In the genomic region with DNA sequence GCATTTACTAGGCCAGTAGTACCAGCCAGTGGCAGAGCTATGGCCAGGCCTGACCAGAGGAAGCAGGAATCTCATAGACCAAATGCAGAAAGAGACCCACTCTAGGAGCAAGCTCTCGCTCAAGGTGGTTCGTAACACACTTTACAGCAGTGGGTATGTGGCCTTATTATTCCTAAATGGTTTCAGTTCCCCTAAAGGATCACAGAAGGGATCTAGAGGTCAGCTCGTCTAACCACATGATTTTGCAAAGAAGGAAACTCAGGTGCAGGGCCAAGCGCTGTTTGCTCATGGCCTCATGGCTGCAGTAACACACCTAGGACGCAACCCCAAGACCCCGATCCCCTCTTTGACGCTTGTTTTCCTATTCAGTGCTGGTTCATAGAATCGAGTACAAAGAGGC, we compare ENCODE assay signal across 18 cellular contexts.
DNase-seq lines count a peak whose midpoint lies in the region; ATAC-seq, FAIRE-seq and TF ChIP-seq lines count a peak whose summit lies in the region.
"Had no signal": no experiment of that assay in that cellular context is flagged by ENCODE, and none has a peak within 500 bp of the region (broad histone marks: within the 10 kb centered on the region; RNA-seq: fewer than 3 reads in every experiment).

No MANE protein-coding gene starts in this region.

- H3K27me3 ChIP-seq in Karpas-422 (ENCODE audit: low read length) (no peaks in the 10 kb centered on the region), neutrophil (no peaks in the 10 kb centered on the region)
- H3K27me3 ChIP-seq: sigmoid colon had no signal

- no peaks in the 10 kb centered on the region for H3K9me2 ChIP-seq in Karpas-422 (replicated peaks; ENCODE audit: insufficient read depth, low read length)

- H3K27ac Mint-ChIP-seq in T-helper 17 cell = no peak overlapping the region
- H3K27ac Mint-ChIP-seq: activated T-helper 2 cell treated with anti-CD3 and anti-CD28 coated beads, Interferon-gamma antibody, Interleukin-2, Interleukin-4, amounts not matched to agents 10 μg/mL and 5 μg/mL and 100 μg/mL, durations not matched to agents 14 hours and 24 hours and 36 hours had no signal

- FAIRE-seq in D721Med (lab: Jason Lieb, UNC) = no peak
- FAIRE-seq: astrocyte, RCC 7860 had no signal

- H3K27ac ChIP-seq in Karpas-422 (ENCODE audit: low read length) = peak overlapping the region; percentile 88
- H3K27ac ChIP-seq in neutrophil = peak overlapping the region; percentile 68
- H3K27ac ChIP-seq: sigmoid colon had no signal

- DNase-seq in Karpas-422 = peak; percentile 68
- DNase-seq in T-helper 17 cell = no peak
- DNase-seq in NCI-H1105 (lab: John Stamatoyannopoulos, UW) = no peak
- DNase-seq in D721Med (ENCODE audit: insufficient read length, low spot score) = no peak
- DNase-seq: CD4-positive, CD25-positive, alpha-beta regulatory T cell; GF-D8; H9; NCI-H345; sigmoid colon; stimulated activated CD4-positive, alpha-beta T cell treated with anti-CD3 and anti-CD28 coated beads, Interleukin-4, amount 100 ng/mL, for 4 hours; stimulated activated naive CD4-positive, alpha-beta T cell had no signal

- ATAC-seq in GM18868 (IDR thresholded peaks at IDR 0.05; ENCODE audit: unreplicated experiment) (peak; percentile 48), T-helper 17 cell (peak; percentile 21), GM19023 (IDR thresholded peaks at IDR 0.05; ENCODE audit: unreplicated experiment) (no peak)

- peak overlapping the region; percentile 49 for H3K4me2 ChIP-seq in Karpas-422 (ENCODE audit: low read depth, low read length, poor library complexity, severe bottlenecking)

- no peaks in the 10 kb centered on the region for H3K9me3 ChIP-seq in Karpas-422 (ENCODE audit: low read length)
- no peaks in the 10 kb centered on the region for H3K9me3 ChIP-seq in T-helper 17 cell (ENCODE audit: control insufficient read depth, low read length, poor library complexity, severe bottlenecking)
- H3K9me3 ChIP-seq in neutrophil = no peaks in the 10 kb centered on the region
- H3K9me3 ChIP-seq: sigmoid colon had no signal

- H3K4me3 ChIP-seq in Karpas-422 (ENCODE audit: low read length) (peak overlapping the region; percentile 13; the same call in 1 of the 2 replicates), neutrophil (ENCODE audit: low read depth in 1 of 2, low read length in 1 of 2) (no peak overlapping the region)
- H3K4me3 ChIP-seq: sigmoid colon had no signal

- H3K36me3 ChIP-seq in Karpas-422 (ENCODE audit: insufficient read depth, low read length) (peaks cover 51% of the 10 kb centered on the region), neutrophil (peaks cover 97% of the 10 kb centered on the region)
- H3K36me3 ChIP-seq: sigmoid colon had no signal

- peak overlapping the region; percentile 46 for H3K9ac ChIP-seq in Karpas-422 (ENCODE audit: low read length)

- H3K4me1 Mint-ChIP-seq in T-helper 17 cell = peaks cover 9% of the 10 kb centered on the region

- peaks cover 20% of the 10 kb centered on the region for H3K36me3 Mint-ChIP-seq in T-helper 17 cell (ENCODE audit: low read depth)

- H3K79me2 ChIP-seq in Karpas-422 (ENCODE audit: low read length) = no peaks in the 10 kb centered on the region

- no peak overlapping the region for H3K4me3 Mint-ChIP-seq in T-helper 17 cell
- H3K4me3 Mint-ChIP-seq: H9, neural crest cell had no signal

- H3K27me3 Mint-ChIP-seq in T-helper 17 cell = no peaks in the 10 kb centered on the region
- H3K27me3 Mint-ChIP-seq: CD4-positive, CD25-positive, alpha-beta regulatory T cell had no signal

- H3K4me1 ChIP-seq in Karpas-422 (ENCODE audit: low read length) (peaks cover 36% of the 10 kb centered on the region), neutrophil (ENCODE audit: control insufficient read depth in 1 of 2, insufficient read depth in 1 of 2, low read depth in 1 of 2, low read length in 1 of 2) (peaks cover 12 to 18% of the 10 kb centered on the region in 2 experiments)
- H3K4me1 ChIP-seq: sigmoid colon had no signal

- no peak overlapping the region; the same call in 1 of the 2 replicates for H2AFZ ChIP-seq in Karpas-422 (ENCODE audit: low read length)

- TF ChIP-seq CTCF in neutrophil (IDR thresholded peaks at IDR 0.05) = no peak
- no peak for TF ChIP-seq CTCF in D721Med (IDR thresholded peaks at IDR 0.05; ENCODE audit: insufficient read depth, missing control alignments)

- H4K20me1 ChIP-seq in Karpas-422 (ENCODE audit: insufficient read depth, low read depth, low read length) = no peaks in the 10 kb centered on the region
